1 cellular context compared by ENCODE assay signal in the genomic region with DNA sequence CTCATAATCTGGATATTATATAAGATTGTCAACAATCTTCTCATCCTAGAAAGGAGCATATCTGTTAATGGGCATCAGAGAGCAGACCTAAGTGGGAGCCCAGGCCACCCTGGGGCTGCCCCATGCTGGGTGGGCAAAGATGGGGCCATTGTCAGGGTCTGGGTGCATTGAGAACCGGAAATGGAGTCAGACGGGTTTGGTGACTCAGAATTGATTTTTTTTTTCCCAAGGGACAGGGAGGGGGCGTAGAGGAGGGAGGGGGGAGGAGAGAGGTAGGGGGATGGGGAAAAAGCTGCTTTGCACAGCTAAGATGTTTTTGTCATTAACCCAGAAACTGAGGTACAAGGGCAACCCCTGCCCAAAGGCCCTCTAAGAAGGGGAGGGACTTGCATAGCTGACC.
A peak's percentile ranks its signal among the peaks of the same experiment; 100 is the strongest.
TF ChIP-seq lines count a peak whose summit lies in the region.

No MANE protein-coding gene starts in this region.

TF ChIP-seq in HEK293, 187 proteins besides CTCF, POLR2A, EP300 and RAD21 (continued from another document):
- TF ChIP-seq YY2 (tag by site-specific recombination; IDR thresholded peaks at IDR 0.05) (no peak), ZFHX2 (tag by site-specific recombination; conservative IDR thresholded peaks at IDR 0.05) (peak; percentile 31; the same call in 1 of the 2 replicates)
